ENCODE assay signal across 1 cellular context in genomic region chr19:48588670-48589399, GRCh38.
A peak's percentile ranks its signal among the peaks of the same experiment; 100 is the strongest.
TF ChIP-seq lines count a peak whose summit lies in the region.

No MANE protein-coding gene starts in this region.

TF ChIP-seq in HepG2, 621 proteins besides CTCF, POLR2A, EP300 and RAD21 (continued from another document and continues in another):
- TF ChIP-seq SNAPC4 (CRISPR knock-in tag; IDR thresholded peaks at IDR 0.05), result no peak
- TF ChIP-seq LBX2 (CRISPR knock-in tag; IDR thresholded peaks at IDR 0.05; ENCODE audit: borderline replicate concordance), result no peak
- no peak for TF ChIP-seq KLF13 (CRISPR knock-in tag; IDR thresholded peaks at IDR 0.05)
- no peak for TF ChIP-seq ZNF598 (CRISPR knock-in tag; IDR thresholded peaks at IDR 0.05; ENCODE audit: borderline replicate concordance)
- 0 out of 2 replicates have a peak, but pooled peaks have one; percentile 32 for TF ChIP-seq MYPOP (CRISPR knock-in tag; IDR thresholded peaks at IDR 0.05)
- no peak for TF ChIP-seq RFX3 (CRISPR knock-in tag; IDR thresholded peaks at IDR 0.05)
- peak; percentile 58; the same call in 1 of the 2 replicates for TF ChIP-seq GABPB1 (CRISPR knock-in tag; IDR thresholded peaks at IDR 0.05)
- TF ChIP-seq TFDP1 (CRISPR knock-in tag; IDR thresholded peaks at IDR 0.05; ENCODE audit: borderline replicate concordance), result no peak
- no peak for TF ChIP-seq ZNF512 (CRISPR knock-in tag; IDR thresholded peaks at IDR 0.05)
- no peak for TF ChIP-seq ZSCAN12 (CRISPR knock-in tag; IDR thresholded peaks at IDR 0.05)
- no peak for TF ChIP-seq LCORL (IDR thresholded peaks at IDR 0.05)
- TF ChIP-seq LCORL (CRISPR knock-in tag; IDR thresholded peaks at IDR 0.05), result peak; percentile 38; the same call in 1 of the 2 replicates
- TF ChIP-seq ZNF318 (CRISPR knock-in tag; IDR thresholded peaks at IDR 0.05), result no peak
- no peak for TF ChIP-seq ZNF333 (CRISPR knock-in tag; IDR thresholded peaks at IDR 0.05; ENCODE audit: borderline replicate concordance)
- no peak for TF ChIP-seq SOX6 (IDR thresholded peaks at IDR 0.05)
- no peak for TF ChIP-seq SOX6 (CRISPR knock-in tag; IDR thresholded peaks at IDR 0.05)
- peak; percentile 92 for TF ChIP-seq KDM2A (CRISPR knock-in tag; IDR thresholded peaks at IDR 0.05; ENCODE audit: borderline replicate concordance, low read depth)
- TF ChIP-seq CAMTA2 (CRISPR knock-in tag; IDR thresholded peaks at IDR 0.05; ENCODE audit: borderline replicate concordance), result no peak
- no peak for TF ChIP-seq ZNF503 (CRISPR knock-in tag; IDR thresholded peaks at IDR 0.05)
- no peak for TF ChIP-seq HIVEP1 (CRISPR knock-in tag; IDR thresholded peaks at IDR 0.05)
- no peak for TF ChIP-seq NCOA5 (CRISPR knock-in tag; IDR thresholded peaks at IDR 0.05)
- no peak for TF ChIP-seq ZNF589 (CRISPR knock-in tag; conservative IDR thresholded peaks at IDR 0.05)
- no peak for TF ChIP-seq ZNF704 (CRISPR knock-in tag; IDR thresholded peaks at IDR 0.05; ENCODE audit: borderline replicate concordance)
- TF ChIP-seq ZBTB3 (CRISPR knock-in tag; IDR thresholded peaks at IDR 0.05; ENCODE audit: borderline replicate concordance, low read depth), result no peak
- TF ChIP-seq ZBTB44 (CRISPR knock-in tag; IDR thresholded peaks at IDR 0.05), result no peak
- TF ChIP-seq TOE1 (CRISPR knock-in tag; IDR thresholded peaks at IDR 0.05), result no peak
- no peak for TF ChIP-seq ZNF691 (CRISPR knock-in tag; IDR thresholded peaks at IDR 0.05; ENCODE audit: borderline replicate concordance, low read depth)
- no peak for TF ChIP-seq GLMP (CRISPR knock-in tag; IDR thresholded peaks at IDR 0.05; ENCODE audit: borderline replicate concordance)
